ENCODE assay signal across 1 cellular context in genomic region chrY:6964727-6965126, GRCh38.
TF ChIP-seq lines count a peak whose summit lies in the region.

No MANE protein-coding gene starts in this region.

TF ChIP-seq in WTC11, 78 proteins besides CTCF, POLR2A, EP300 and RAD21 (continued from another document):
- no peak for TF ChIP-seq ZBTB43 (CRISPR knock-in tag; IDR thresholded peaks at IDR 0.05)
